In genomic region chrX:31845003-31845402, GRCh38 we compare ENCODE assay signal across 14 cellular contexts.
"Had no signal": no experiment of that assay in that cellular context is flagged by ENCODE, and none has a peak within 500 bp of the region (broad histone marks: within the 10 kb centered on the region; RNA-seq: fewer than 3 reads in every experiment).

No MANE protein-coding gene starts in this region.

- DNase-seq: activated CD4-positive, alpha-beta T cell treated with anti-CD3 and anti-CD28 coated beads for 4 hours; activated CD8-positive, alpha-beta T cell treated with anti-CD3 and anti-CD28 coated beads for 36 hours; activated naive CD4-positive, alpha-beta T cell treated with Interleukin-2 at 50 U/mL for 16 hours; activated naive CD8-positive, alpha-beta T cell treated with anti-CD3 and anti-CD28 coated beads, Interleukin-2, amount 50 U/mL, for 24 hours; naive thymus-derived CD4-positive, alpha-beta T cell; posterior cingulate gyrus; right lobe of liver; stimulated activated CD8-positive, alpha-beta memory T cell treated with anti-CD3 and anti-CD28 coated beads, Interleukin-4, amount 100 ng/mL, for 48 hours; stimulated activated naive CD8-positive, alpha-beta T cell treated with anti-CD3 and anti-CD28 coated beads, Interleukin-15, Interleukin-2, amounts not matched to agents 100 U/mL and 50 U/mL, for 24 hours had no signal

- H3K79me2 ChIP-seq: hepatocyte had no signal

- ATAC-seq: activated CD8-positive, alpha-beta T cell treated with anti-CD3 and anti-CD28 coated beads for 36 hours; activated naive CD8-positive, alpha-beta T cell treated with anti-CD3 and anti-CD28 coated beads, Interleukin-2, amount 50 U/mL, for 24 hours; gastroesophageal sphincter; naive thymus-derived CD4-positive, alpha-beta T cell; right lobe of liver; SK-N-SH treated with all-trans-retinoic acid at 6 μM for 48 hours; stimulated activated naive CD8-positive, alpha-beta T cell treated with anti-CD3 and anti-CD28 coated beads, Interleukin-15, Interleukin-2, amounts not matched to agents 100 U/mL and 50 U/mL, for 24 hours had no signal

- H3K4me3 ChIP-seq: ascending aorta, gastroesophageal sphincter, hepatocyte, lung, right lobe of liver had no signal

- H2AFZ ChIP-seq: hepatocyte had no signal

- H3K27ac ChIP-seq: ascending aorta, gastroesophageal sphincter, hepatocyte, right lobe of liver had no signal

- H3K9me3 ChIP-seq: ascending aorta, gastroesophageal sphincter, right lobe of liver had no signal

- H3K36me3 ChIP-seq: ascending aorta, gastroesophageal sphincter, right lobe of liver had no signal

- H3K4me2 ChIP-seq: hepatocyte had no signal

- H3K4me1 ChIP-seq: ascending aorta, gastroesophageal sphincter, right lobe of liver had no signal

- H3K27me3 ChIP-seq: ascending aorta, gastroesophageal sphincter, hepatocyte, right lobe of liver had no signal
